ENCODE assay signal across 17 cellular contexts in genomic region chr14:77119852-77120251, GRCh38. TPM values are rescaled to one million over a fixed set of nuclear protein-coding genes. Genes with fewer than 3 reads are reported as not detected.
A peak's percentile ranks its signal among the peaks of the same experiment; 100 is the strongest.
DNase-seq lines count a peak whose midpoint lies in the region; ATAC-seq and TF ChIP-seq lines count a peak whose summit lies in the region.
"Had no signal": no experiment of that assay in that cellular context is flagged by ENCODE, and none has a peak within 500 bp of the region (broad histone marks: within the 10 kb centered on the region; RNA-seq: fewer than 3 reads in every experiment).

No MANE protein-coding gene starts in this region.

- H3K4me3 ChIP-seq in BLaER1: no peak overlapping the region
- H3K4me3 ChIP-seq: esophagus squamous epithelium, Peyer's patch, right lobe of liver had no signal

- peaks cover 41% of the 10 kb centered on the region for H4K20me1 ChIP-seq in BLaER1

- H3K4me1 Mint-ChIP-seq in activated T-helper 17 cell treated with anti-CD3 and anti-CD28 coated beads, Interleukin-2, amount 50 U/mL, for 72 hours: peaks cover 15% of the 10 kb centered on the region
- peaks cover 52 to 94% (median 60%) of the 10 kb centered on the region in 3 donors for H3K4me1 Mint-ChIP-seq in naive B cell
- peaks cover 4% of the 10 kb centered on the region for H3K4me1 Mint-ChIP-seq in chondrocyte (ENCODE audit: low read depth)

- H3K4me3 Mint-ChIP-seq in activated T-helper 17 cell treated with anti-CD3 and anti-CD28 coated beads, Interleukin-2, amount 50 U/mL, for 72 hours: peak overlapping the region; percentile 51
- H3K4me3 Mint-ChIP-seq in naive B cell: peak overlapping the region in 7 of 8 donors; percentile 48 to 93 (median 74)
- no peak overlapping the region for H3K4me3 Mint-ChIP-seq in chondrocyte (ENCODE audit: unreplicated experiment)

- peak overlapping the region; percentile 76; the same call in 1 of the 2 replicates for H3K27ac ChIP-seq in BLaER1
- H3K27ac ChIP-seq: right lobe of liver had no signal

- H3K27ac Mint-ChIP-seq in activated T-helper 17 cell treated with anti-CD3 and anti-CD28 coated beads, Interleukin-2, amount 50 U/mL, for 72 hours: no peak overlapping the region
- H3K27ac Mint-ChIP-seq in naive B cell (peak overlapping the region in 5 of 6 donors; percentile 89 to 99 (median 98)), chondrocyte (ENCODE audit: unreplicated experiment) (no peak overlapping the region)

- H3K27me3 Mint-ChIP-seq in activated T-helper 17 cell treated with anti-CD3 and anti-CD28 coated beads, Interleukin-2, amount 50 U/mL, for 72 hours: no peaks in the 10 kb centered on the region
- H3K27me3 Mint-ChIP-seq in naive B cell: no peaks in the 10 kb centered on the region
- H3K27me3 Mint-ChIP-seq in chondrocyte (ENCODE audit: low read depth): peaks cover 7% of the 10 kb centered on the region

- peaks cover 25% of the 10 kb centered on the region for H3K27me3 ChIP-seq in BLaER1
- H3K27me3 ChIP-seq: Peyer's patch, right lobe of liver had no signal

- H3K9me3 Mint-ChIP-seq in activated T-helper 17 cell treated with anti-CD3 and anti-CD28 coated beads, Interleukin-2, amount 50 U/mL, for 72 hours: no peaks in the 10 kb centered on the region
- no peaks in the 10 kb centered on the region for H3K9me3 Mint-ChIP-seq in naive B cell
- no peaks in the 10 kb centered on the region for H3K9me3 Mint-ChIP-seq in chondrocyte (ENCODE audit: low read depth)

- peak overlapping the region; percentile 86 for H3K4me2 ChIP-seq in BLaER1
- H3K4me2 ChIP-seq: SK-N-SH had no signal

- no peak for ATAC-seq in activated T-helper 17 cell treated with anti-CD3 and anti-CD28 coated beads, Interleukin-2, amount 50 U/mL, for 72 hours (replicated peaks)
- ATAC-seq in naive B cell (ENCODE audit: low read depth in 2 of 2) (no peak), HG03196 (IDR thresholded peaks at IDR 0.05; ENCODE audit: unreplicated experiment) (no peak)
- ATAC-seq: right lobe of liver had no signal

- peaks cover 10% of the 10 kb centered on the region for H3K36me3 ChIP-seq in BLaER1

- in situ Hi-C loops in G401 (cut with HindIII; ENCODE audit: low sequenced_read_pairs): no loop called here

- TF ChIP-seq CTCF in chondrocyte (IDR thresholded peaks at IDR 0.05): no peak

- peaks cover 62% of the 10 kb centered on the region for H3K4me1 ChIP-seq in BLaER1

- H3K9ac ChIP-seq in BLaER1: no peak overlapping the region
- H3K9ac ChIP-seq: SK-N-SH had no signal

- H3K36me3 Mint-ChIP-seq in activated T-helper 17 cell treated with anti-CD3 and anti-CD28 coated beads, Interleukin-2, amount 50 U/mL, for 72 hours (ENCODE audit: low read depth): peaks cover 20% of the 10 kb centered on the region
- H3K36me3 Mint-ChIP-seq in naive B cell (no peaks in the 10 kb centered on the region), chondrocyte (ENCODE audit: low read depth) (peaks cover 12% of the 10 kb centered on the region)

- DNase-seq in G401 (ENCODE audit: low spot score) (peak; percentile 46), naive B cell (no peak), NOMO-1 treated with dmso at 0.1 percent for 144 hours (lab: John Stamatoyannopoulos, UW; ENCODE audit: unreplicated experiment) (no peak), kidney tubule cell (ENCODE audit: low spot score) (no peak), chondrocyte (ENCODE audit: low spot score) (no peak)
- DNase-seq: dermis blood vessel endothelial cell; esophagus squamous epithelium; NCI-H2107; NCI-H748 treated with DMSO at 0.1 percent for 48 hours; Peyer's patch; right lobe of liver; SK-N-SH; stimulated activated CD4-positive, alpha-beta T cell treated with anti-CD3 and anti-CD28 coated beads, Interleukin-2, amount 100 ng/mL, for 24 hours had no signal

- H3K9me3 ChIP-seq in BLaER1: no peaks in the 10 kb centered on the region
- H3K9me3 ChIP-seq: esophagus squamous epithelium, Peyer's patch, right lobe of liver, SK-N-SH had no signal

RNA-seq across cellular contexts. Expression of gene ZDHHC22, which starts 21.7 kb away (rescaled TPM):
- 0.25 TPM in 1 of 2 replicates, not detected in the other for total RNA-seq in G401 (2014; rRNA removed; shearing (Covaris generic))
- total RNA-seq in activated T-helper 17 cell treated with anti-CD3 and anti-CD28 coated beads, Interleukin-2, amount 50 U/mL, for 72 hours: not detected
- not detected for polyA plus RNA-seq in naive B cell (ENCODE audit: low read depth in 6 of 6)
- total RNA-seq in chondrocyte: 0.13 to 0.30 TPM (median 0.15 TPM) in 3 replicates
- total RNA-seq: dermis blood vessel endothelial cell, esophagus squamous epithelium, lung microvascular endothelial cell, right lobe of liver had no signal
- polyA plus RNA-seq: SK-N-SH had no signal

RNA-seq across cellular contexts. Expression of gene CIPC, which starts 21.8 kb away (rescaled TPM):
- 30.5 and 32.2 TPM in 2 replicates for total RNA-seq in G401 (2014; rRNA removed; shearing (Covaris generic))
- 10 to 100 TPM in 1 of 2 donors, 1 to 10 TPM in 1; 8.5 to 11.8 TPM for total RNA-seq in activated T-helper 17 cell treated with anti-CD3 and anti-CD28 coated beads, Interleukin-2, amount 50 U/mL, for 72 hours
- polyA plus RNA-seq in naive B cell (ENCODE audit: low read depth in 6 of 6): 10 to 100 TPM in 4 of 6 donors, 1 to 10 TPM in 2; 7.8 to 16.3 (median 12.7) TPM
- total RNA-seq in chondrocyte: 9.7 to 11.0 TPM (median 10.0 TPM) in 3 replicates

Comparison
In these comparisons a context has a peak if more than half of its experiments do, and no peak if none do; other contexts are left out.
1. H3K27ac Mint-ChIP-seq: peak in naive B cell (5 of 6); none in activated T-helper 17 cell treated with anti-CD3 and anti-CD28 coated beads, Interleukin-2, amount 50 U/mL, for 72 hours (single experiment) and chondrocyte (single experiment).